ENCODE assay signal across 13 cellular contexts in genomic region chrX:123173833-123174232, GRCh38. TPM values are rescaled to one million over a fixed set of nuclear protein-coding genes. Genes with fewer than 3 reads are reported as not detected.
DNase-seq lines count a peak whose midpoint lies in the region; ATAC-seq and TF ChIP-seq lines count a peak whose summit lies in the region.
"Had no signal": no experiment of that assay in that cellular context is flagged by ENCODE, and none has a peak within 500 bp of the region (broad histone marks: within the 10 kb centered on the region; RNA-seq: fewer than 3 reads in every experiment).

No MANE protein-coding gene starts in this region.

- ATAC-seq in GM21360 (IDR thresholded peaks at IDR 0.05; ENCODE audit: unreplicated experiment) (peak; percentile 52), mucosa of descending colon (no peak)
- ATAC-seq in stimulated activated naive CD8-positive, alpha-beta T cell treated with anti-CD3 and anti-CD28 coated beads, Interleukin-15, Interleukin-2, amounts not matched to agents 100 U/mL and 50 U/mL, for 24 hours = no peak
- ATAC-seq: sciatic nerve had no signal

- H4K20me1 ChIP-seq in OCI-LY3 (ENCODE audit: insufficient read depth, low read length) = no peaks in the 10 kb centered on the region

- H3K4me3 ChIP-seq in OCI-LY3 (ENCODE audit: low read length) (no peak overlapping the region), fibroblast of pulmonary artery (replicated peaks; ENCODE audit: low read depth, low read length) (no peak overlapping the region), mucosa of descending colon (no peak overlapping the region)

- DNase-seq in AML-193 (lab: John Stamatoyannopoulos, UW) = peak; percentile 0 to 27
- no peak for DNase-seq in fibroblast of pulmonary artery (ENCODE audit: low read depth)
- no peak for DNase-seq in mucosa of descending colon
- DNase-seq in DMS79 (lab: John Stamatoyannopoulos, UW) = no peak
- no peak for DNase-seq in stimulated activated naive CD8-positive, alpha-beta T cell treated with anti-CD3 and anti-CD28 coated beads, Interleukin-15, Interleukin-2, amounts not matched to agents 100 U/mL and 50 U/mL, for 24 hours
- DNase-seq in NCI-H1048 (lab: John Stamatoyannopoulos, UW) = no peak
- DNase-seq: activated CD4-positive, alpha-beta T cell treated with anti-CD3 and anti-CD28 coated beads for 1 hour; activated naive CD8-positive, alpha-beta T cell treated with anti-CD3 and anti-CD28 coated beads, Interleukin-2, amount 10 ng/mL, durations not matched to agents 7 days and 5 days; NCI-H526 treated with DMSO at 0.1 percent for 48 hours had no signal

- no peak overlapping the region for H3K9ac ChIP-seq in OCI-LY3 (ENCODE audit: low read length)

- no peaks in the 10 kb centered on the region for H3K79me2 ChIP-seq in OCI-LY3 (ENCODE audit: low read length)

- H3K27me3 ChIP-seq in OCI-LY3 (ENCODE audit: low read depth, low read length) = 0 out of 2 replicates have a peak, but pooled peaks cover 5% of the 10 kb centered on the region

- H3K4me1 ChIP-seq in OCI-LY3 (ENCODE audit: low read length) (no peaks in the 10 kb centered on the region), mucosa of descending colon (ENCODE audit: low read depth) (no peaks in the 10 kb centered on the region)

- peak; percentile 53 for TF ChIP-seq CTCF in OCI-LY3 (IDR thresholded peaks at IDR 0.05; ENCODE audit: low read depth, low read length)
- peak; percentile 5 for TF ChIP-seq CTCF in fibroblast of pulmonary artery (IDR thresholded peaks at IDR 0.05; ENCODE audit: low read length, missing control alignments)
- TF ChIP-seq CTCF in mucosa of descending colon (IDR thresholded peaks at IDR 0.05) = no peak

- H3K9me3 ChIP-seq in OCI-LY3 (ENCODE audit: insufficient read depth, low read length) (no peaks in the 10 kb centered on the region), mucosa of descending colon (no peaks in the 10 kb centered on the region)

- H3K4me2 ChIP-seq in OCI-LY3 (ENCODE audit: low read length) = no peak overlapping the region

- intact Hi-C loops in mucosa of descending colon (cut with DNase I, micrococcal nuclease) = no loop called here

- no peak overlapping the region for H3K27ac ChIP-seq in OCI-LY3 (ENCODE audit: low read length)

- no peaks in the 10 kb centered on the region for H3K36me3 ChIP-seq in OCI-LY3 (replicated peaks; ENCODE audit: low read depth, low read length)
- no peaks in the 10 kb centered on the region for H3K36me3 ChIP-seq in mucosa of descending colon (ENCODE audit: low read depth)

- no peak overlapping the region for H2AFZ ChIP-seq in OCI-LY3 (ENCODE audit: low read depth, low read length)

RNA-seq across cellular contexts. Expression of gene GRIA3, which starts 10.2 kb away (rescaled TPM):
- total RNA-seq in mucosa of descending colon = 1 to 10 TPM in 1 of 3 donors, under 1 TPM in 2; 0.51 to 1.2 (median 0.72) TPM
- total RNA-seq: CD4-positive, CD25-positive, alpha-beta regulatory T cell had no signal

Comparison
In these comparisons a context has a peak if more than half of its experiments do, and no peak if none do; other contexts are left out.
1. DNase-seq: peak in AML-193 (2 of 2); none in fibroblast of pulmonary artery (single experiment), mucosa of descending colon (0 of 3), DMS79 (single experiment), stimulated activated naive CD8-positive, alpha-beta T cell treated with anti-CD3 and anti-CD28 coated beads, Interleukin-15, Interleukin-2, amounts not matched to agents 100 U/mL and 50 U/mL, for 24 hours (single experiment) and NCI-H1048 (single experiment).